Comparison of ENCODE assay signal across 9 cellular contexts in the genomic region with DNA sequence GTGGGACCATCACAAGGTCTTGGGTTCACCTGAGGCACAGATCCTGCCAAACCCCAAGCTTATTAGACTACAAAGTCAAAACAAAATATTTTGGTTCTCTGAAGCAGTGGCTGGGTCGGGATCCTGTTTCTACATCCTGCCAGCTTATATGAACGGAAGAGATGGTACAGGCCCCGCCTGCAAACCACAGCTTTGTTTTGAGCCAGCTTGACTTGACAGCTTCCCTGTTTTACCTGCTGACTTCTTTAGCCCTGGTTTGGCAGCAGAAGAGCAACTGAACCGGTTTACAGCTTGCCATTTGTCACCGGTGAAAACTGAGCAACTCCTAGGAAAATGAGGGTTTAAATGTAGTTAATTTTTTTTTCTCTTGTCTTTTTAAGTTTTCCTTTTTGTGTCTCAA. TPM values are rescaled to one million over a fixed set of nuclear protein-coding genes. Genes with fewer than 3 reads are reported as not detected.
DNase-seq lines count a peak whose midpoint lies in the region; ATAC-seq, FAIRE-seq and TF ChIP-seq lines count a peak whose summit lies in the region.
"Had no signal": no experiment of that assay in that cellular context is flagged by ENCODE, and none has a peak within 500 bp of the region (broad histone marks: within the 10 kb centered on the region; RNA-seq: fewer than 3 reads in every experiment).

No MANE protein-coding gene starts in this region.

- H3K9me3 Mint-ChIP-seq in activated naive CD4-positive, alpha-beta T cell treated with anti-CD3 and anti-CD28 coated beads, Interleukin-2, amount 50 U/mL, for 24 hours, result no peaks in the 10 kb centered on the region
- H3K9me3 Mint-ChIP-seq in immature natural killer cell, result no peaks in the 10 kb centered on the region
- no peaks in the 10 kb centered on the region for H3K9me3 Mint-ChIP-seq in endodermal cell

- no peaks in the 10 kb centered on the region for H3K9me3 ChIP-seq in SJSA1 (replicated peaks)
- H3K9me3 ChIP-seq in endodermal cell (ENCODE audit: control insufficient read depth, low read length), result no peaks in the 10 kb centered on the region

- H3K4me1 ChIP-seq in SJSA1 (replicated peaks) (peaks cover 71% of the 10 kb centered on the region), endodermal cell (ENCODE audit: control insufficient read depth, insufficient read depth, low read length) (no peaks in the 10 kb centered on the region)

- DNase-seq in GM18507 (ENCODE audit: extremely low spot score, insufficient read length, low read depth) (no peak), SJSA1 (ENCODE audit: low read depth in 1 of 2, low spot score in 2 of 2) (peak; percentile 59 to 63), immature natural killer cell (peak; percentile 69 to 71 (median 69)), 8988T (no peak), endodermal cell (no peak)
- DNase-seq in stimulated activated CD8-positive, alpha-beta memory T cell treated with anti-CD3 and anti-CD28 coated beads, Interleukin-2, amount 100 ng/mL, for 48 hours (ENCODE audit: low read depth in 2 of 2), result peak; percentile 12 to 51

- H3K4me3 ChIP-seq in SJSA1, result no peak overlapping the region
- no peak overlapping the region for H3K4me3 ChIP-seq in endodermal cell (ENCODE audit: low read length)

- FAIRE-seq in GM18507 (lab: Jason Lieb, UNC), result peak; percentile 81

- no peaks in the 10 kb centered on the region for H3K27me3 Mint-ChIP-seq in activated naive CD4-positive, alpha-beta T cell treated with anti-CD3 and anti-CD28 coated beads, Interleukin-2, amount 50 U/mL, for 24 hours
- peaks cover 0 to 1% (median 0%) of the 10 kb centered on the region in 3 donors for H3K27me3 Mint-ChIP-seq in immature natural killer cell (ENCODE audit: low read depth in 3 of 3)
- no peaks in the 10 kb centered on the region for H3K27me3 Mint-ChIP-seq in endodermal cell (ENCODE audit: insufficient read depth)

- H3K9ac ChIP-seq in endodermal cell (ENCODE audit: extremely low read depth, low read length, poor library complexity, severe bottlenecking), result no peak overlapping the region

- peaks cover 8% of the 10 kb centered on the region for H3K36me3 Mint-ChIP-seq in activated naive CD4-positive, alpha-beta T cell treated with anti-CD3 and anti-CD28 coated beads, Interleukin-2, amount 50 U/mL, for 24 hours
- H3K36me3 Mint-ChIP-seq in immature natural killer cell, result peaks cover 7 to 15% (median 8%) of the 10 kb centered on the region in 3 donors
- H3K36me3 Mint-ChIP-seq in endodermal cell (ENCODE audit: low read depth), result peaks cover 15% of the 10 kb centered on the region

- peak overlapping the region; percentile 92 for H3K4me3 Mint-ChIP-seq in activated naive CD4-positive, alpha-beta T cell treated with anti-CD3 and anti-CD28 coated beads, Interleukin-2, amount 50 U/mL, for 24 hours
- H3K4me3 Mint-ChIP-seq in immature natural killer cell (peak overlapping the region; percentile 85 to 97 (median 92)), endodermal cell (no peak overlapping the region)

- peak overlapping the region; percentile 98 for H3K27ac Mint-ChIP-seq in activated naive CD4-positive, alpha-beta T cell treated with anti-CD3 and anti-CD28 coated beads, Interleukin-2, amount 50 U/mL, for 24 hours
- H3K27ac Mint-ChIP-seq in immature natural killer cell, result peak overlapping the region; percentile 92 to 99 (median 96)
- H3K27ac Mint-ChIP-seq in endodermal cell, result no peak overlapping the region

- H3K36me3 ChIP-seq in SJSA1, result peaks cover 30% of the 10 kb centered on the region
- H3K36me3 ChIP-seq in endodermal cell (ENCODE audit: control insufficient read depth, insufficient read depth, low read length), result peaks cover 24% of the 10 kb centered on the region

- peaks cover 89% of the 10 kb centered on the region for H3K4me1 Mint-ChIP-seq in activated naive CD4-positive, alpha-beta T cell treated with anti-CD3 and anti-CD28 coated beads, Interleukin-2, amount 50 U/mL, for 24 hours
- H3K4me1 Mint-ChIP-seq in immature natural killer cell, result peaks cover 65 to 83% of the 10 kb centered on the region in 2 donors
- H3K4me1 Mint-ChIP-seq in endodermal cell, result peaks cover 49% of the 10 kb centered on the region

- TF ChIP-seq CTCF in endodermal cell (conservative IDR thresholded peaks at IDR 0.05), result no peak

- H3K27ac ChIP-seq in SJSA1, result peak overlapping the region; percentile 69
- no peak overlapping the region for H3K27ac ChIP-seq in endodermal cell (ENCODE audit: low read depth, low read length)

- 89 to 96% methylated on average over 3 to 5 of the region's 5 CpGs for WGBS in endodermal cell (ENCODE audit: insufficient coverage in 1 of 2, insufficient read length in 1 of 2), 2 experiments

- ATAC-seq in HG03565 (IDR thresholded peaks at IDR 0.05; ENCODE audit: unreplicated experiment), result peak; percentile 42

- H3K27me3 ChIP-seq in SJSA1 (replicated peaks), result no peaks in the 10 kb centered on the region
- H3K27me3 ChIP-seq in endodermal cell (ENCODE audit: control insufficient read depth, insufficient read depth, low read length, poor library complexity, severe bottlenecking), result no peaks in the 10 kb centered on the region

RNA-seq across cellular contexts. Expression of gene PACS1, which starts 11.4 kb away (rescaled TPM):
- total RNA-seq in SJSA1 (2014; rRNA removed; shearing (Covaris generic)), result 28.5 and 37.1 TPM in 2 replicates
- polyA plus RNA-seq in immature natural killer cell, result 10 to 100 TPM; 10.0 to 72.3 (median 23.9) TPM
- 10 to 100 TPM; 67.0 to 67.1 TPM for total RNA-seq in endodermal cell
- 33.7 TPM for polyA plus RNA-seq in endodermal cell (2013, experiment 1 of 2)
- polyA plus RNA-seq in endodermal cell (2013, experiment 2 of 2), result 31.8 TPM

RNA-seq across cellular contexts. Expression of gene SF3B2, which starts 29.3 kb away (rescaled TPM):
- total RNA-seq in SJSA1 (2014; rRNA removed; shearing (Covaris generic)), result 334 and 353 TPM in 2 replicates
- 100 to 1,000 TPM in 1 of 3 donors, 10 to 100 TPM in 2; 71.7 to 141 (median 76.7) TPM for polyA plus RNA-seq in immature natural killer cell
- 100 to 1,000 TPM; 209 to 254 TPM for total RNA-seq in endodermal cell
- polyA plus RNA-seq in endodermal cell (2013, experiment 1 of 2), result 205 TPM
- 190 TPM for polyA plus RNA-seq in endodermal cell (2013, experiment 2 of 2)

RNA-seq across cellular contexts. Expression of gene GAL3ST3, which starts 32.5 kb away (rescaled TPM):
- not detected in 2 replicates for total RNA-seq in SJSA1 (2014; rRNA removed; shearing (Covaris generic))
- polyA plus RNA-seq in immature natural killer cell, result not detected
- total RNA-seq in endodermal cell, result 10 to 100 TPM in 1 of 2 donors, 1 to 10 TPM in 1; 7.4 to 11.2 TPM
- polyA plus RNA-seq in endodermal cell (2013, experiment 1 of 2), result 10.6 TPM
- 8.9 TPM for polyA plus RNA-seq in endodermal cell (2013, experiment 2 of 2)
- total RNA-seq: T-helper 1 cell treated with Interleukin-12 subunit alpha and Interleukin-12 subunit beta and Interleukin-4 antibody, amounts not matched to agents 30 ng/mL and 1 ng/mL, for 36 hours had no signal

RNA-seq across cellular contexts. Expression of gene CATSPER1, which starts 55.2 kb away (rescaled TPM):
- total RNA-seq in SJSA1 (2014; rRNA removed; shearing (Covaris generic)), result 0.50 and 1.4 TPM in 2 replicates
- polyA plus RNA-seq in immature natural killer cell, result 10 to 100 TPM; 17.2 to 41.1 (median 20.8) TPM
- not detected for total RNA-seq in endodermal cell
- not detected for polyA plus RNA-seq in endodermal cell (2013, experiment 1 of 2)
- polyA plus RNA-seq in endodermal cell (2013, experiment 2 of 2), result not detected
- total RNA-seq: T-helper 1 cell treated with Interleukin-12 subunit alpha and Interleukin-12 subunit beta and Interleukin-4 antibody, amounts not matched to agents 30 ng/mL and 1 ng/mL, for 36 hours had no signal

Comparison
In these comparisons a context has a peak if more than half of its experiments do, and no peak if none do; other contexts are left out.
1. DNase-seq: peak in SJSA1 (2 of 2), immature natural killer cell (3 of 3) and stimulated activated CD8-positive, alpha-beta memory T cell treated with anti-CD3 and anti-CD28 coated beads, Interleukin-2, amount 100 ng/mL, for 48 hours (2 of 2); none in GM18507 (single experiment), 8988T (single experiment) and endodermal cell (single experiment).